In genomic region chrX:137548261-137548660, GRCh38 we compare ENCODE assay signal across 28 cellular contexts. TPM values are rescaled to one million over a fixed set of nuclear protein-coding genes. Genes with fewer than 3 reads are reported as not detected.
"Had no signal": no experiment of that assay in that cellular context is flagged by ENCODE, and none has a peak within 500 bp of the region (broad histone marks: within the 10 kb centered on the region; RNA-seq: fewer than 3 reads in every experiment).

No MANE protein-coding gene starts in this region.

- H3K27ac Mint-ChIP-seq: activated naive CD8-positive, alpha-beta T cell treated with anti-CD3 and anti-CD28 coated beads, Interleukin-2, amount 10 ng/mL, durations not matched to agents 7 days and 5 days; activated T-helper 1 cell treated with anti-CD3 and anti-CD28 coated beads, Interleukin-12 subunit alpha, Interleukin-12 subunit beta, Interleukin-2, Interleukin-4 antibody, amounts not matched to agents 30 ng/mL and 10 ng/mL and 1 ng/mL, durations not matched to agents 14 hours and 24 hours and 36 hours had no signal

- H3K4me1 Mint-ChIP-seq: activated naive CD8-positive, alpha-beta T cell treated with anti-CD3 and anti-CD28 coated beads, Interleukin-2, amount 10 ng/mL, durations not matched to agents 7 days and 5 days had no signal

- H3K36me3 Mint-ChIP-seq: activated CD4-positive, alpha-beta memory T cell treated with anti-CD3 and anti-CD28 coated beads for 36 hours; activated naive CD8-positive, alpha-beta T cell treated with anti-CD3 and anti-CD28 coated beads, Interleukin-2, amount 10 ng/mL, durations not matched to agents 7 days and 5 days had no signal

- H3K9me3 ChIP-seq: gastroesophageal sphincter, heart right ventricle, left lung, prostate gland, right atrium auricular region, thoracic aorta had no signal

- H3K36me3 ChIP-seq: breast epithelium, esophagus muscularis mucosa, gastroesophageal sphincter, heart right ventricle, left lung, prostate gland, right atrium auricular region, thoracic aorta, upper lobe of left lung, WERI-Rb-1 had no signal

- DNase-seq: activated CD4-positive, alpha-beta memory T cell treated with anti-CD3 and anti-CD28 coated beads for 36 hours; activated naive CD4-positive, alpha-beta T cell; activated naive CD8-positive, alpha-beta T cell treated with anti-CD3 and anti-CD28 coated beads, Interleukin-2, amount 10 ng/mL, durations not matched to agents 7 days and 5 days; activated T-cell treated with anti-CD3 and anti-CD28 coated beads for 4 hours; anterior cingulate cortex; cerebellar nuclear complex; cortex of kidney; effector CD4-positive, alpha-beta T cell; heart right ventricle; kidney; left lung; stimulated activated CD4-positive, alpha-beta T cell treated with anti-CD3 and anti-CD28 coated beads, Interleukin-2, amount 100 ng/mL, for 24 hours; SW 1271; T-helper 2 cell; upper lobe of left lung; WERI-Rb-1 had no signal

- ATAC-seq: gastroesophageal sphincter, heart right ventricle, left lung had no signal

- H3K4me3 Mint-ChIP-seq: activated CD4-positive, alpha-beta memory T cell treated with anti-CD3 and anti-CD28 coated beads for 36 hours; activated naive CD8-positive, alpha-beta T cell treated with anti-CD3 and anti-CD28 coated beads, Interleukin-2, amount 10 ng/mL, durations not matched to agents 7 days and 5 days; activated T-helper 1 cell treated with anti-CD3 and anti-CD28 coated beads, Interleukin-12 subunit alpha, Interleukin-12 subunit beta, Interleukin-2, Interleukin-4 antibody, amounts not matched to agents 30 ng/mL and 10 ng/mL and 1 ng/mL, durations not matched to agents 14 hours and 24 hours and 36 hours; neural crest cell had no signal

- H3K27ac ChIP-seq: breast epithelium, esophagus muscularis mucosa, gastroesophageal sphincter, heart right ventricle, left lung, prostate gland, right atrium auricular region, thoracic aorta, upper lobe of left lung, WERI-Rb-1 had no signal

- H3K9me3 Mint-ChIP-seq: activated CD4-positive, alpha-beta memory T cell treated with anti-CD3 and anti-CD28 coated beads for 36 hours; activated T-helper 1 cell treated with anti-CD3 and anti-CD28 coated beads, Interleukin-12 subunit alpha, Interleukin-12 subunit beta, Interleukin-2, Interleukin-4 antibody, amounts not matched to agents 30 ng/mL and 10 ng/mL and 1 ng/mL, durations not matched to agents 14 hours and 24 hours and 36 hours; neural crest cell had no signal

- H3K4me3 ChIP-seq: esophagus muscularis mucosa, gastroesophageal sphincter, heart right ventricle, left lung, prostate gland, right atrium auricular region, thoracic aorta, upper lobe of left lung had no signal

- H3K4me1 ChIP-seq: breast epithelium, left lung, prostate gland had no signal

RNA-seq across cellular contexts. Expression of gene ZIC3, which starts 17.7 kb away (rescaled TPM):
- total RNA-seq: activated CD4-positive, alpha-beta memory T cell treated with anti-CD3 and anti-CD28 coated beads for 36 hours; activated naive CD8-positive, alpha-beta T cell treated with anti-CD3 and anti-CD28 coated beads, Interleukin-2, amount 10 ng/mL, durations not matched to agents 7 days and 5 days; activated T-helper 1 cell treated with anti-CD3 and anti-CD28 coated beads, Interleukin-12 subunit alpha, Interleukin-12 subunit beta, Interleukin-2, Interleukin-4 antibody, amounts not matched to agents 30 ng/mL and 10 ng/mL and 1 ng/mL, durations not matched to agents 14 hours and 24 hours and 36 hours; breast epithelium; endothelial cell of umbilical vein; esophagus muscularis mucosa; gastroesophageal sphincter; heart right ventricle; kidney; left lung; lung microvascular endothelial cell; mononuclear cell; prostate gland; right atrium auricular region; skeletal muscle tissue; thoracic aorta had no signal
- polyA plus RNA-seq: endothelial cell of umbilical vein, heart right ventricle had no signal
